Comparison of ENCODE assay signal across 2 cellular contexts in genomic region chr1:228068359-228068758, GRCh38.
A peak's percentile ranks its signal among the peaks of the same experiment; 100 is the strongest.
TF ChIP-seq lines count a peak whose summit lies in the region.

No MANE protein-coding gene starts in this region.

TF ChIP-seq in HEK293, 187 proteins besides CTCF, POLR2A, EP300 and RAD21:
- no peak for TF ChIP-seq ZNF549 (tag by site-specific recombination; IDR thresholded peaks at IDR 0.05)
- no peak for TF ChIP-seq SP3 (tag by site-specific recombination; IDR thresholded peaks at IDR 0.05)
- no peak for TF ChIP-seq ZNF629 (tag by site-specific recombination; IDR thresholded peaks at IDR 0.05)
- no peak for TF ChIP-seq AEBP2 (tag by site-specific recombination; IDR thresholded peaks at IDR 0.05; ENCODE audit: borderline replicate concordance)
- TF ChIP-seq TCF7L2 (IDR thresholded peaks at IDR 0.05; ENCODE audit: borderline replicate concordance, low read depth, low read length): no peak
- peak; percentile 28; the same call in 1 of the 2 replicates for TF ChIP-seq PRDM1 (tag by site-specific recombination; IDR thresholded peaks at IDR 0.05)
- TF ChIP-seq ZNF600 (tag by site-specific recombination; IDR thresholded peaks at IDR 0.05): no peak
- no peak for TF ChIP-seq ZNF280C (tag by site-specific recombination; IDR thresholded peaks at IDR 0.05)
- no peak for TF ChIP-seq ZNF777 (tag by site-specific recombination; IDR thresholded peaks at IDR 0.05; ENCODE audit: borderline replicate concordance)
- 0 out of 2 replicates have a peak, but pooled peaks have one; percentile 30 for TF ChIP-seq ZNF791 (tag by site-specific recombination; IDR thresholded peaks at IDR 0.05)
- no peak for TF ChIP-seq ZNF146 (tag by site-specific recombination; IDR thresholded peaks at IDR 0.05)
- no peak for TF ChIP-seq ZBTB1 (tag by site-specific recombination; IDR thresholded peaks at IDR 0.05)
- TF ChIP-seq ZFHX2 (tag by site-specific recombination; conservative IDR thresholded peaks at IDR 0.05): peak; percentile 98
- no peak for TF ChIP-seq GFI1B (tag by site-specific recombination; IDR thresholded peaks at IDR 0.05)
- no peak for TF ChIP-seq FEZF1 (tag by site-specific recombination; IDR thresholded peaks at IDR 0.05)
- no peak for TF ChIP-seq ZNF645 (tag by site-specific recombination; IDR thresholded peaks at IDR 0.05)
- TF ChIP-seq EGR2 (tag by site-specific recombination; IDR thresholded peaks at IDR 0.05; ENCODE audit: low read depth): peak; percentile 99

TF ChIP-seq in H1, 55 proteins besides CTCF, POLR2A, EP300 and RAD21:
- TF ChIP-seq CREB1 (IDR thresholded peaks at IDR 0.05) (no peak), POLR2AphosphoS5 (IDR thresholded peaks at IDR 0.05; ENCODE audit: low read depth, low read length) (peak; percentile 78; the same call in 1 of the 2 replicates), TCF12 (IDR thresholded peaks at IDR 0.05; ENCODE audit: low read depth, low read length) (0 out of 2 replicates have a peak, but pooled peaks have one; percentile 30), TBP (IDR thresholded peaks at IDR 0.05; ENCODE audit: low read depth, low read length) (no peak)
